In genomic region chr1:220747426-220748090, GRCh38 we compare ENCODE assay signal across 8 cellular contexts. TPM values are rescaled to one million over a fixed set of nuclear protein-coding genes. Genes with fewer than 3 reads are reported as not detected.
A peak's percentile ranks its signal among the peaks of the same experiment; 100 is the strongest.
DNase-seq lines count a peak whose midpoint lies in the region; ATAC-seq and TF ChIP-seq lines count a peak whose summit lies in the region.

No MANE protein-coding gene starts in this region.

- TF ChIP-seq POLR2A in heart left ventricle (IDR thresholded peaks at IDR 0.05) = no peak

- TSS peak; percentile 61 for BruUV-seq in PC-9 (replicated peaks; lab: Mats Ljungman, UMichigan)

- H3K4me1 ChIP-seq in PC-9 (replicated peaks; ENCODE audit: insufficient read depth) = peaks cover 24% of the 10 kb centered on the region
- H3K4me1 ChIP-seq in heart left ventricle = peaks cover 4 to 47% (median 34%) of the 10 kb centered on the region in 12 donors

- ATAC-seq in GM21423 (IDR thresholded peaks at IDR 0.05; ENCODE audit: unreplicated experiment) (peak; percentile 5), heart left ventricle (peak; percentile 16 to 35 (median 28))

- intact Hi-C loops in PC-9 (cut with micrococcal nuclease; ENCODE audit: unreplicated experiment) (loop anchor here (2.0 kb wide), 1 partner anchor 13 kb away; no protein-coding TSS in a partner anchor), heart left ventricle (cut with DNase I) (loop anchor here in 3 of 10 donors (1.0 to 10.0 kb wide), 3 partner anchors 57 to 473 kb away; partner anchors contain the start of genes C1orf115 (in 1 of the 3), MARK1 (in 1 of the 3) and RAB3GAP2 (in 1 of the 3))

- no peak for DNase-seq in PC-9
- no peak for DNase-seq in heart left ventricle
- no peak for DNase-seq in retinal pigment epithelial cell (ENCODE audit: low read depth)
- DNase-seq in GM10266 (ENCODE audit: extremely low spot score) = no peak
- no peak for DNase-seq in CD1c-positive myeloid dendritic cell (ENCODE audit: extremely low spot score)
- no peak for DNase-seq in NCI-H526 (lab: John Stamatoyannopoulos, UW)
- no peak for DNase-seq in NCI-H187 treated with DMSO at 0.1 percent for 48 hours (lab: John Stamatoyannopoulos, UW)

- H3K4me2 ChIP-seq in PC-9 = peak overlapping the region; percentile 88

- TF ChIP-seq CTCF in PC-9 (conservative IDR thresholded peaks at IDR 0.05) (no peak), heart left ventricle (IDR thresholded peaks at IDR 0.05) (no peak), retinal pigment epithelial cell (conservative IDR thresholded peaks at IDR 0.05; ENCODE audit: low read depth, low read length) (no peak), GM10266 (IDR thresholded peaks at IDR 0.05; ENCODE audit: control insufficient read depth, insufficient read depth, low read depth, missing control alignments) (no peak)

- H3K27ac ChIP-seq in PC-9 (no peak overlapping the region), heart left ventricle (peak overlapping the region; percentile 66 to 98 (median 92))

- H3K4me3 ChIP-seq in PC-9 (peak overlapping the region; percentile 74), heart left ventricle (peak overlapping the region; percentile 53 to 100 (median 85)), retinal pigment epithelial cell (ENCODE audit: low read length) (peak overlapping the region; percentile 79)

- peaks cover 10% of the 10 kb centered on the region; the same call in 1 of the 2 replicates for H3F3A ChIP-seq in PC-9 (ENCODE audit: insufficient read depth, low read depth)

- H3K9me3 ChIP-seq in PC-9 (ENCODE audit: insufficient read depth, low read depth) (no peaks in the 10 kb centered on the region), heart left ventricle (no peaks in the 10 kb centered on the region)

- H4K20me1 ChIP-seq in PC-9 (ENCODE audit: insufficient read depth) = no peaks in the 10 kb centered on the region; the same call in 1 of the 2 replicates

- H3K27me3 ChIP-seq in PC-9 (ENCODE audit: insufficient read depth, low read depth) = no peaks in the 10 kb centered on the region
- peaks cover 0 to 4% (median 0%) of the 10 kb centered on the region in 9 donors for H3K27me3 ChIP-seq in heart left ventricle

- CTCF ChIA-PET in PC-9 (lab: Charles Lee) = interaction anchor here (0.5 to 3.2 kb wide), 5 partner anchors 7 to 379 kb away, joined by 3 to 15 read pairs (median 3); partner anchors contain the start of gene MTARC1

- 14 to 19% (median 15%) methylated on average over 16 to 18 of the region's 18 CpGs for WGBS in heart left ventricle, 4 donors

- no peaks in the 10 kb centered on the region for H3K9me2 ChIP-seq in PC-9 (ENCODE audit: insufficient read depth)

- POLR2A ChIA-PET in PC-9 (lab: Charles Lee; ENCODE audit: unreplicated experiment) = interaction anchor here (0.5 to 0.7 kb wide), 6 partner anchors 12 to 1229 kb away, joined by 3 to 11 read pairs (median 5); partner anchors contain the start of gene MTARC1

- no peaks in the 10 kb centered on the region for H3K36me3 ChIP-seq in PC-9 (ENCODE audit: low read depth)
- H3K36me3 ChIP-seq in heart left ventricle = no peaks in the 10 kb centered on the region

- H2AFZ ChIP-seq in PC-9 = peak overlapping the region; percentile 98

- H3K79me2 ChIP-seq in PC-9 (ENCODE audit: low read depth) = peaks cover 21% of the 10 kb centered on the region

RNA-seq across cellular contexts. Expression of gene MTARC2, which starts 0.6 kb away (rescaled TPM):
- total RNA-seq in PC-9 (2021) (23.1 and 32.2 TPM in 2 replicates), heart left ventricle (10 to 100 TPM; 16.5 to 29.1 (median 24.2) TPM)
- polyA plus RNA-seq in heart left ventricle = 10 to 100 TPM; 10.4 to 17.3 TPM

RNA-seq across cellular contexts. Expression of gene MTARC1, which starts 39.2 kb away (rescaled TPM):
- total RNA-seq in PC-9 (2021) (54.4 and 72.5 TPM in 2 replicates), heart left ventricle (10 to 100 TPM in 4 of 9 donors, 1 to 10 TPM in 5; 2.3 to 22.8 (median 6.4) TPM)
- 10 to 100 TPM in 1 of 2 donors, 1 to 10 TPM in 1; 3.7 to 11.2 TPM for polyA plus RNA-seq in heart left ventricle

RNA-seq across cellular contexts. Expression of gene C1orf115, which starts 57.4 kb away (rescaled TPM):
- total RNA-seq in PC-9 (2021) (5.6 and 6.5 TPM in 2 replicates), heart left ventricle (10 to 100 TPM in 8 of 9 donors, 1 to 10 TPM in 1; 8.5 to 39.0 (median 15.4) TPM)
- polyA plus RNA-seq in heart left ventricle = 10 to 100 TPM; 17.5 TPM
